20 cellular contexts compared by ENCODE assay signal in genomic region chr17:73139296-73139695, GRCh38. TPM values are rescaled to one million over a fixed set of nuclear protein-coding genes. Genes with fewer than 3 reads are reported as not detected.
"Had no signal": no experiment of that assay in that cellular context is flagged by ENCODE, and none has a peak within 500 bp of the region (broad histone marks: within the 10 kb centered on the region; RNA-seq: fewer than 3 reads in every experiment).

No MANE protein-coding gene starts in this region.

- H3K4me3 Mint-ChIP-seq: T-helper 17 cell had no signal

- H3K4me3 ChIP-seq: SJCRH30 had no signal

- DNase-seq: IMR-90; Kasumi-1; KG1; MM.1S; NCI-H1436; NCI-H1930; NCI-H2107; NCI-H345; NCI-H446 treated with DMSO at 0.1 percent for 48 hours; NCI-H510A treated with DMSO at 0.1 percent for 48 hours; NCI-H774; NK-92 treated with Interleukin-12 subunit alpha and Interleukin-12 subunit beta, amount 100 ng/mL, for 24 hours; PC-3; SHP77; SJCRH30; T-helper 1 cell; T-helper 17 cell had no signal

- H3K27ac Mint-ChIP-seq: T-helper 17 cell had no signal

- H3K9me3 ChIP-seq: SJCRH30 had no signal

- H3K27ac ChIP-seq: RWPE1, SJCRH30 had no signal

- H3K4me1 ChIP-seq: SJCRH30 had no signal

- H3K36me3 ChIP-seq: SJCRH30 had no signal

RNA-seq across cellular contexts. Expression of gene SSTR2, which starts 25.5 kb away (rescaled TPM):
- total RNA-seq: HepG2, IMR-90, OCI-LY7, PC-3, T-helper 17 cell had no signal
